In the genomic region with DNA sequence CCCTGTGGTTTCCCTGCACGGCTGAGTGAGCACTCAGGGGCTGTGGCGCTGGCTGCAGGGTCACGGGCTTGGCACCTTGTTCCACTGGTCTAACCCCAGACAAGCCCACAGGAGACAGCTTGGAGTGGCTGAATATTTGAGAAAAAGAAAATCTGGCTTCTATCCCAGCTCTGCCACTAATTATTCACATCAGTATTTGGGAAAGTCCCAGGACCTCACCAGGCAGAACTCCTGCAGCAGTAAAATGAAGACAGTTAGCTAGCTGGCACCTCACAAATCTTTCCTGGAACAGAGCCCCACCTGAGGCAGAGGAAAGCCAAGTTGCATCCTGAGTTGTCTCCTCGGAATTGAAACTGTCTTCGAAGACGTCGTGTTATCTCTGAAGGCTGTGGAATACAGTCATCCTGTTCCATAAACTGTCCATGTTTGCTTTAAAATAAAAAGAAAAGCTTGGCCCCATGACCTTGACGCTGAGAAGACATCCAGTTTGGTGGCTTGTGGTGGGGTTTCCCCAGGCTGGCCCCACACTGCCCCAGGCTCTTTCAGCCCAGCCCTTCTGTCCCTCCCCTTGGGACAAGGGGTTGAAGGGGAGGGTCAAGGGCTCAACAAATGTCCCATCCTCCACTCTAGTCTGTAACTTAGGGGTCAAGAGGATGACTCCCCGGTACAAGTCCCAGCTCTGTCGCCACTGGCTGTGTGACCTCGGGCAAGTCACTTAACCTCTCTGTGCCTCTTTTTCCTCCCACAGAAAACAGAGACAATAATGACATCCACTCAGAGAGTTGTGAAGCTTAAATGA, we compare ENCODE assay signal across 12 cellular contexts.
DNase-seq lines count a peak whose midpoint lies in the region; TF ChIP-seq lines count a peak whose summit lies in the region.
"Had no signal": no experiment of that assay in that cellular context is flagged by ENCODE, and none has a peak within 500 bp of the region (broad histone marks: within the 10 kb centered on the region; RNA-seq: fewer than 3 reads in every experiment).

No MANE protein-coding gene starts in this region.

- in situ Hi-C loops in GM13976 (cut with MboI; ENCODE audit: low sequenced_read_pairs, unreplicated experiment) = loop anchor here (25.0 kb wide), 1 partner anchor 511 kb away; no protein-coding TSS in a partner anchor

- no peak for TF ChIP-seq POLR2A in esophagus squamous epithelium (IDR thresholded peaks at IDR 0.05)

- H3K27me3 ChIP-seq in WERI-Rb-1 (ENCODE audit: insufficient read depth, low read depth, severe bottlenecking) = no peaks in the 10 kb centered on the region
- peaks cover 0 to 4% of the 10 kb centered on the region in 2 donors for H3K27me3 ChIP-seq in tibial artery
- peaks cover 0 to 23% (median 0%) of the 10 kb centered on the region in 4 donors for H3K27me3 ChIP-seq in esophagus squamous epithelium

- H3K4me1 ChIP-seq in tibial artery (peaks cover 0 to 10% (median 3%) of the 10 kb centered on the region in 4 donors), esophagus squamous epithelium (peaks cover 5 to 36% (median 9%) of the 10 kb centered on the region in 3 donors)

- TF ChIP-seq CTCF in WERI-Rb-1 (IDR thresholded peaks at IDR 0.05; ENCODE audit: low read depth, low read length) = no peak
- no peak for TF ChIP-seq CTCF in tibial artery (IDR thresholded peaks at IDR 0.05)
- TF ChIP-seq CTCF in esophagus squamous epithelium (IDR thresholded peaks at IDR 0.05) = no peak
- TF ChIP-seq CTCF in GM13976 (IDR thresholded peaks at IDR 0.05; ENCODE audit: borderline replicate concordance, control extremely low read depth, extremely low read depth, insufficient read depth, missing control alignments) = no peak

- H3K4me3 ChIP-seq in WERI-Rb-1 (ENCODE audit: low read depth, low read length) = no peak overlapping the region
- no peak overlapping the region for H3K4me3 ChIP-seq in tibial artery
- no peak overlapping the region for H3K4me3 ChIP-seq in esophagus squamous epithelium

- intact Hi-C loops in tibial artery (cut with DNase I; ENCODE audit: low total_unique reads) = loop anchor here (10.0 kb wide), 1 partner anchor 523 kb away; no protein-coding TSS in a partner anchor
- intact Hi-C loops in esophagus squamous epithelium (cut with DNase I) = no loop called here

- H3K36me3 ChIP-seq in WERI-Rb-1 (no peaks in the 10 kb centered on the region; the same call in 1 of the 2 replicates), tibial artery (no peaks in the 10 kb centered on the region), esophagus squamous epithelium (no peaks in the 10 kb centered on the region)

- DNase-seq in NCI-H2029 (lab: John Stamatoyannopoulos, UW) (peak; percentile 12), NCI-H2029 treated with DMSO at 0.1 percent for 48 hours (lab: John Stamatoyannopoulos, UW) (no peak), WERI-Rb-1 (peak; percentile 3), islet precursor cell (peak; percentile 28), tibial artery (peak; percentile 5 to 32), esophagus squamous epithelium (lab: John Stamatoyannopoulos, UW) (no peak), GM13976 (ENCODE audit: low spot score) (no peak)
- DNase-seq in effector CD4-positive, alpha-beta T cell = no peak
- DNase-seq: activated T-cell treated with anti-CD3 and anti-CD28 coated beads for 4 hours, erythroblast, KBM-7, NCI-H345 had no signal

- H3K27ac ChIP-seq in WERI-Rb-1 = no peak overlapping the region
- no peak overlapping the region for H3K27ac ChIP-seq in tibial artery
- H3K27ac ChIP-seq in esophagus squamous epithelium = no peak overlapping the region

- WGBS in esophagus squamous epithelium, 2 donors = 22 to 27% methylated on average over 7 to 9 of the region's 11 CpGs

- H3K9me3 ChIP-seq in WERI-Rb-1 (ENCODE audit: severe bottlenecking) (peaks cover 2% of the 10 kb centered on the region), tibial artery (no peaks in the 10 kb centered on the region), esophagus squamous epithelium (no peaks in the 10 kb centered on the region)

Comparison
In these comparisons a context has a peak if more than half of its experiments do, and no peak if none do; other contexts are left out.
1. DNase-seq: peak in NCI-H2029 (single experiment), WERI-Rb-1 (single experiment), islet precursor cell (single experiment) and tibial artery (2 of 2); none in NCI-H2029 treated with DMSO at 0.1 percent for 48 hours (single experiment), effector CD4-positive, alpha-beta T cell (single experiment), esophagus squamous epithelium (single experiment) and GM13976 (single experiment).